36 cellular contexts compared by ENCODE assay signal in genomic region chr16:57684626-57685358, GRCh38. TPM values are rescaled to one million over a fixed set of nuclear protein-coding genes. Genes with fewer than 3 reads are reported as not detected.
"Had no signal": no experiment of that assay in that cellular context is flagged by ENCODE, and none has a peak within 500 bp of the region (broad histone marks: within the 10 kb centered on the region; RNA-seq: fewer than 3 reads in every experiment).

No MANE protein-coding gene starts in this region.

- H3K4me3 ChIP-seq: Peyer's patch, SJSA1 had no signal

- H3K4me3 Mint-ChIP-seq: activated CD4-positive, alpha-beta T cell treated with anti-CD3 and anti-CD28 coated beads for 36 hours; activated CD4-positive, alpha-beta T cell treated with anti-CD3 and anti-CD28 coated beads, Interleukin-2, amount 10 ng/mL, durations not matched to agents 7 days and 5 days; activated naive CD4-positive, alpha-beta T cell treated with anti-CD3 and anti-CD28 coated beads, Interleukin-2, amount 50 U/mL, for 24 hours; activated naive CD8-positive, alpha-beta T cell treated with anti-CD3 and anti-CD28 coated beads, Interleukin-2, amount 50 U/mL, for 24 hours; brain; T-helper 1 cell treated with Interleukin-12 subunit alpha and Interleukin-12 subunit beta and Interleukin-4 antibody, amounts not matched to agents 30 μg/mL and 1 μg/mL, for 36 hours; T-helper 2 cell treated with Interferon-gamma antibody and Interleukin-4, amounts not matched to agents 5 μg/mL and 100 μg/mL, for 36 hours had no signal

- H3K27ac Mint-ChIP-seq: activated CD4-positive, alpha-beta T cell treated with anti-CD3 and anti-CD28 coated beads for 36 hours; activated CD4-positive, alpha-beta T cell treated with anti-CD3 and anti-CD28 coated beads, Interleukin-2, amount 10 ng/mL, durations not matched to agents 7 days and 5 days; activated naive CD4-positive, alpha-beta T cell treated with anti-CD3 and anti-CD28 coated beads, Interleukin-2, amount 50 U/mL, for 24 hours; activated naive CD8-positive, alpha-beta T cell treated with anti-CD3 and anti-CD28 coated beads, Interleukin-2, amount 50 U/mL, for 24 hours; activated T-helper 2 cell treated with anti-CD3 and anti-CD28 coated beads, Interferon-gamma antibody, Interleukin-2, Interleukin-4, amounts not matched to agents 10 μg/mL and 5 μg/mL and 100 μg/mL, durations not matched to agents 14 hours and 24 hours and 36 hours; T-helper 1 cell treated with Interleukin-12 subunit alpha and Interleukin-12 subunit beta and Interleukin-4 antibody, amounts not matched to agents 30 μg/mL and 1 μg/mL, for 36 hours; T-helper 2 cell treated with Interferon-gamma antibody and Interleukin-4, amounts not matched to agents 5 μg/mL and 100 μg/mL, for 36 hours had no signal

- H3K36me3 Mint-ChIP-seq: activated naive CD4-positive, alpha-beta T cell treated with anti-CD3 and anti-CD28 coated beads, Interleukin-2, amount 50 U/mL, for 24 hours; brain had no signal

- H3K4me1 ChIP-seq: SJSA1 had no signal

- ATAC-seq: activated CD4-positive, alpha-beta T cell treated with anti-CD3 and anti-CD28 coated beads for 36 hours; activated naive CD8-positive, alpha-beta T cell treated with anti-CD3 and anti-CD28 coated beads, Interleukin-2, amount 50 U/mL, for 24 hours; PC-3 had no signal

- H3K9me3 ChIP-seq: Peyer's patch, SJSA1, SK-N-SH had no signal

- H3K36me3 ChIP-seq: Peyer's patch, SJSA1 had no signal

- H3K27me3 Mint-ChIP-seq: activated CD4-positive, alpha-beta T cell treated with anti-CD3 and anti-CD28 coated beads for 36 hours; activated CD4-positive, alpha-beta T cell treated with anti-CD3 and anti-CD28 coated beads, Interleukin-2, amount 10 ng/mL, durations not matched to agents 7 days and 5 days; activated naive CD4-positive, alpha-beta T cell treated with anti-CD3 and anti-CD28 coated beads, Interleukin-2, amount 50 U/mL, for 24 hours; activated naive CD8-positive, alpha-beta T cell treated with anti-CD3 and anti-CD28 coated beads, Interleukin-2, amount 50 U/mL, for 24 hours had no signal

- DNase-seq: activated CD4-positive, alpha-beta T cell treated with anti-CD3 and anti-CD28 coated beads for 36 hours; activated CD4-positive, alpha-beta T cell treated with anti-CD3 and anti-CD28 coated beads, Interleukin-2, amount 10 ng/mL, durations not matched to agents 7 days and 5 days; activated CD4-positive, alpha-beta T cell treated with anti-CD3 and anti-CD28 coated beads, Interleukin-2, amount 50 U/mL, for 48 hours; activated CD8-positive, alpha-beta memory T cell treated with anti-CD3 and anti-CD28 coated beads for 24 hours; activated gamma-delta T cell; activated naive CD4-positive, alpha-beta T cell treated with Interleukin-2 at 50 U/mL for 16 hours; activated naive CD8-positive, alpha-beta T cell treated with anti-CD3 and anti-CD28 coated beads, Interleukin-2, amount 50 U/mL, for 24 hours; activated T-cell treated with anti-CD3 and anti-CD28 coated beads, Interleukin-2, amount 50 U/mL, for 1 hour; anterior cingulate cortex; caudate nucleus; KG1; MM.1S; MV-4-11; NCI-H1092; NCI-H1436 treated with DMSO at 0.1 percent for 48 hours; NCI-H1694 treated with DMSO at 0.1 percent for 48 hours; NCI-H2029 treated with DMSO at 0.1 percent for 48 hours; NCI-H2107; NCI-H2171; NCI-H510A; NCI-H526; NCI-H748 treated with DMSO at 0.1 percent for 48 hours; NK-92 treated with Interleukin-12 subunit alpha and Interleukin-12 subunit beta, amount 100 ng/mL, for 24 hours; PC-3; RPMI8226; SHP77 treated with DMSO at 0.1 percent for 48 hours; SK-N-SH had no signal

- H3K27me3 ChIP-seq: Peyer's patch had no signal

- H3K9me3 Mint-ChIP-seq: activated CD4-positive, alpha-beta T cell treated with anti-CD3 and anti-CD28 coated beads, Interleukin-2, amount 10 ng/mL, durations not matched to agents 7 days and 5 days; activated naive CD4-positive, alpha-beta T cell treated with anti-CD3 and anti-CD28 coated beads, Interleukin-2, amount 50 U/mL, for 24 hours; activated naive CD8-positive, alpha-beta T cell treated with anti-CD3 and anti-CD28 coated beads, Interleukin-2, amount 50 U/mL, for 24 hours; activated T-helper 2 cell treated with anti-CD3 and anti-CD28 coated beads, Interferon-gamma antibody, Interleukin-2, Interleukin-4, amounts not matched to agents 10 μg/mL and 5 μg/mL and 100 μg/mL, durations not matched to agents 14 hours and 24 hours and 36 hours; T-helper 1 cell treated with Interleukin-12 subunit alpha and Interleukin-12 subunit beta and Interleukin-4 antibody, amounts not matched to agents 30 μg/mL and 1 μg/mL, for 36 hours; T-helper 2 cell treated with Interferon-gamma antibody and Interleukin-4, amounts not matched to agents 5 μg/mL and 100 μg/mL, for 36 hours had no signal

- H3K27ac ChIP-seq: Peyer's patch, SJSA1 had no signal

RNA-seq across cellular contexts. Expression of gene DRC7, which starts 9.8 kb away (rescaled TPM):
- total RNA-seq: activated CD4-positive, alpha-beta T cell treated with anti-CD3 and anti-CD28 coated beads, Interleukin-2, amount 10 ng/mL, durations not matched to agents 7 days and 5 days; activated T-helper 2 cell treated with anti-CD3 and anti-CD28 coated beads, Interferon-gamma antibody, Interleukin-2, Interleukin-4, amounts not matched to agents 10 μg/mL and 5 μg/mL and 100 μg/mL, durations not matched to agents 14 hours and 24 hours and 36 hours; bronchial epithelial cell; LHCN-M2; PC-3; Peyer's patch; SJSA1 had no signal

RNA-seq across cellular contexts. Expression of gene ADGRG3, which starts 16.7 kb away (rescaled TPM):
- total RNA-seq: activated CD4-positive, alpha-beta T cell treated with anti-CD3 and anti-CD28 coated beads for 36 hours; activated CD4-positive, alpha-beta T cell treated with anti-CD3 and anti-CD28 coated beads, Interleukin-2, amount 10 ng/mL, durations not matched to agents 7 days and 5 days; activated T-helper 2 cell treated with anti-CD3 and anti-CD28 coated beads, Interferon-gamma antibody, Interleukin-2, Interleukin-4, amounts not matched to agents 10 μg/mL and 5 μg/mL and 100 μg/mL, durations not matched to agents 14 hours and 24 hours and 36 hours; bronchial epithelial cell; LHCN-M2; PC-3; SJSA1 had no signal
